In genomic region chr4:189124149-189124758, GRCh38 we compare ENCODE assay signal across 8 cellular contexts.
A peak's percentile ranks its signal among the peaks of the same experiment; 100 is the strongest.
DNase-seq lines count a peak whose midpoint lies in the region; ATAC-seq, FAIRE-seq and TF ChIP-seq lines count a peak whose summit lies in the region.

No MANE protein-coding gene starts in this region.

- ATAC-seq in heart right ventricle (no peak), left cardiac atrium (no peak), HG03196 (IDR thresholded peaks at IDR 0.05; ENCODE audit: unreplicated experiment) (no peak)

- H3K36me3 ChIP-seq in heart right ventricle: no peaks in the 10 kb centered on the region

- FAIRE-seq in islet of Langerhans (lab: Jason Lieb, UNC) (peak; percentile 97), urothelium cell line (lab: Jason Lieb, UNC) (no peak)

- intact Hi-C loops in heart right ventricle (cut with DNase I): loop anchor here in 3 of 10 donors (10.0 kb wide), 1 partner anchor 1519 kb away; no protein-coding TSS in a partner anchor
- intact Hi-C loops in left cardiac atrium (cut with DNase I): loop anchor here in 1 of 2 donors (10.0 kb wide), 1 partner anchor 1519 kb away; no protein-coding TSS in a partner anchor
- intact Hi-C loops in lower leg skin (cut with DNase I; ENCODE audit: low total_unique reads): no loop called here

- peaks cover 0 to 10% (median 0%) of the 10 kb centered on the region in 11 donors for H3K9me3 ChIP-seq in heart right ventricle

- WGBS in heart right ventricle, 2 donors: 33 to 42% methylated on average over 10 of the region's 10 CpGs
- WGBS in lower leg skin, 2 donors: 33 to 34% methylated on average over 10 of the region's 10 CpGs

- H3K27ac ChIP-seq in heart right ventricle: no peak overlapping the region

- TF ChIP-seq POLR2A in lower leg skin (IDR thresholded peaks at IDR 0.05): no peak

- TF ChIP-seq CTCF in heart right ventricle (IDR thresholded peaks at IDR 0.05) (peak; percentile 11 to 71 (median 58)), WI38 (IDR thresholded peaks at IDR 0.05; ENCODE audit: low read depth, low read length) (peak; percentile 79), lower leg skin (IDR thresholded peaks at IDR 0.05) (no peak)

- no peaks in the 10 kb centered on the region for H3K27me3 ChIP-seq in heart right ventricle

- no peak overlapping the region for H3K4me3 ChIP-seq in heart right ventricle
- H3K4me3 ChIP-seq in WI38 (ENCODE audit: low read depth, low read length): no peak overlapping the region
- no peak overlapping the region for H3K4me3 ChIP-seq in lower leg skin (ENCODE audit: low read depth, poor library complexity, severe bottlenecking)

- DNase-seq in heart right ventricle: no peak
- DNase-seq in left cardiac atrium: no peak
- DNase-seq in urothelium cell line (ENCODE audit: low spot score): peak; percentile 33
- DNase-seq in lower leg skin (ENCODE audit: low spot score in 2 of 2): no peak
- no peak for DNase-seq in stimulated activated CD4-positive, alpha-beta T cell treated with anti-CD3 and anti-CD28 coated beads, Interleukin-4, amount 100 ng/mL, for 4 hours

- H3K4me1 ChIP-seq in heart right ventricle: no peaks in the 10 kb centered on the region

Comparison
In these comparisons a context has a peak if more than half of its experiments do, and no peak if none do; other contexts are left out.
1. CTCF ChIP-seq: peak in heart right ventricle (9 of 9) and WI38 (single experiment); none in lower leg skin (0 of 3).